2 cellular contexts compared by ENCODE assay signal in the genomic region with DNA sequence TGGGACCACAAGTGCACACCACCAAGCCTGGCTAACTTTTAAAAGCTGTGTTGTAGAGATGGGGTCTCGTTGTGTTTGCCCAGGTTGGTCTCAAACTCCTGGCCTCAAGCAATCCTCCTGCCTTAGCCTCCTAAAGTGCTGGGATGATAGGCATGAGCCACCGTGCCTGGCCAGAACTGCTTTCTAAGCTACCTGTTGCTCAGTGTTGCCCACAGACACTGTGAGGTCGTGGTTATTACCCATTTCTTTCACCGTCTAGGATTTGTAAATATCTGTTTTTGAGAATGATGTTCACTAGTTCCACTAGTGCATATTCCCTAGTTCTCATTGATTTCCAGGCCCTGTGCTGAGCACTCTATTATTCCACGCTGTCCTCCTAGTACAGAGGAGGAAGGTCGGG.
TF ChIP-seq lines count a peak whose summit lies in the region.

No MANE protein-coding gene starts in this region.

TF ChIP-seq in HEK293, 187 proteins besides CTCF, POLR2A, EP300 and RAD21:
- TF ChIP-seq SCRT2 (tag by site-specific recombination; IDR thresholded peaks at IDR 0.05) = peak; percentile 90
- TF ChIP-seq SCRT1 (tag by site-specific recombination; IDR thresholded peaks at IDR 0.05; ENCODE audit: borderline replicate concordance) = peak; percentile 82
- TF ChIP-seq ZNF658 (tag by site-specific recombination; IDR thresholded peaks at IDR 0.05) = no peak

TF ChIP-seq in H1, 55 proteins besides CTCF, POLR2A, EP300 and RAD21:
- TF ChIP-seq SRF (IDR thresholded peaks at IDR 0.05; ENCODE audit: low read depth, low read length) (no peak), HDAC6 (IDR thresholded peaks at IDR 0.05; ENCODE audit: low read depth, low read length) (no peak), YY1 (IDR thresholded peaks at IDR 0.05; ENCODE audit: low read depth, low read length) (no peak), KDM4A (IDR thresholded peaks at IDR 0.05; ENCODE audit: low read depth, low read length, severe bottlenecking) (no peak), SP2 (IDR thresholded peaks at IDR 0.05; ENCODE audit: low read length) (no peak)
- TF ChIP-seq, protein P1, sequence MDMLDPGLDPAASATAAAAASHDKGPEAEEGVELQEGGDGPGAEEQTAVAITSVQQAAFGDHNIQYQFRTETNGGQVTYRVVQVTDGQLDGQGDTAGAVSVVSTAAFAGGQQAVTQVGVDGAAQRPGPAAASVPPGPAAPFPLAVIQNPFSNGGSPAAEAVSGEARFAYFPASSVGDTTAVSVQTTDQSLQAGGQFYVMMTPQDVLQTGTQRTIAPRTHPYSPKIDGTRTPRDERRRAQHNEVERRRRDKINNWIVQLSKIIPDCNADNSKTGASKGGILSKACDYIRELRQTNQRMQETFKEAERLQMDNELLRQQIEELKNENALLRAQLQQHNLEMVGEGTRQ (IDR thresholded peaks at IDR 0.05; ENCODE audit: low read length) = no peak
